Comparison of ENCODE assay signal across 1 cellular context in the genomic region with DNA sequence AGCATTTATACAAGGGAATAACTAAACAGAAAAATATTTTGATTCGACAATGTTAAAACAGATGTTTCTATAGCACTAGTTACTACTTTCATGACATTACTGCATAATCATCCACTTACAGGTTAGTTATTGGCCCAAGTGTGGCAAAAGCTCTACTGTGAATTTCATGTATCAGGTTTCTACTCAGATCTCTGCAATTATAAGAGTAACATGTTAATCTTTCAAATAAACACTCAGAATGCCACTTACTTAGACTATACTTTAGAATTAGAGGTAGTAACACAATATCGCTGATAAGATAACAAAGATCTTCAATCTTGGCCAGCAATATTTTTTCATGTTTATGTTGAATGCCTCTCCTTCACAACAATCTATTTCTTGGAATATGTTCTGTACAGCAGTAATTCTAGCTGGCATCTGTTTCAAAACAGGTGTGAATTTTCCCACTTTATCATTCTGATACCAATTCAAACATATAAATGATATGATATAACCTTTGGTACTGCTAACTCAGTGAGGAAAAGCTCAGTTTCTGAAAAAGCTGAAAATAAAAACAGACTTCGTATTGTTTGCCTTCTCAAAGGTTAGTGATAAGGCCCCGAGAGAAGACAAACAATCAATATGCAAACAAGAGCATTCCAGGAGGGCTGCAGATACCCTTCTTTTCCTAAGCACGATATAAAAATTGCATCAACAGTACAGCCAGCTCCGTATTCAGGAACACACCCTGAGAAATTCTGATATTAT.
TF ChIP-seq lines count a peak whose summit lies in the region.

No MANE protein-coding gene starts in this region.

TF ChIP-seq in HepG2, 621 proteins besides CTCF, POLR2A, EP300 and RAD21 (continues in another document):
- TF ChIP-seq, protein P1, sequence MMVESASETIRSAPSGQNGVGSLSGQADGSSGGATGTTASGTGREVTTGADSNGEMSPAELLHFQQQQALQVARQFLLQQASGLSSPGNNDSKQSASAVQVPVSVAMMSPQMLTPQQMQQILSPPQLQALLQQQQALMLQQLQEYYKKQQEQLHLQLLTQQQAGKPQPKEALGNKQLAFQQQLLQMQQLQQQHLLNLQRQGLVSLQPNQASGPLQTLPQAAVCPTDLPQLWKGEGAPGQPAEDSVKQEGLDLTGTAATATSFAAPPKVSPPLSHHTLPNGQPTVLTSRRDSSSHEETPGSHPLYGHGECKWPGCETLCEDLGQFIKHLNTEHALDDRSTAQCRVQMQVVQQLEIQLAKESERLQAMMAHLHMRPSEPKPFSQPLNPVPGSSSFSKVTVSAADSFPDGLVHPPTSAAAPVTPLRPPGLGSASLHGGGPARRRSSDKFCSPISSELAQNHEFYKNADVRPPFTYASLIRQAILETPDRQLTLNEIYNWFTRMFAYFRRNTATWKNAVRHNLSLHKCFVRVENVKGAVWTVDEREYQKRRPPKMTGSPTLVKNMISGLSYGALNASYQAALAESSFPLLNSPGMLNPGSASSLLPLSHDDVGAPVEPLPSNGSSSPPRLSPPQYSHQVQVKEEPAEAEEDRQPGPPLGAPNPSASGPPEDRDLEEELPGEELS (CRISPR knock-in tag; IDR thresholded peaks at IDR 0.05) = peak; percentile 97
- TF ChIP-seq, protein P2, sequence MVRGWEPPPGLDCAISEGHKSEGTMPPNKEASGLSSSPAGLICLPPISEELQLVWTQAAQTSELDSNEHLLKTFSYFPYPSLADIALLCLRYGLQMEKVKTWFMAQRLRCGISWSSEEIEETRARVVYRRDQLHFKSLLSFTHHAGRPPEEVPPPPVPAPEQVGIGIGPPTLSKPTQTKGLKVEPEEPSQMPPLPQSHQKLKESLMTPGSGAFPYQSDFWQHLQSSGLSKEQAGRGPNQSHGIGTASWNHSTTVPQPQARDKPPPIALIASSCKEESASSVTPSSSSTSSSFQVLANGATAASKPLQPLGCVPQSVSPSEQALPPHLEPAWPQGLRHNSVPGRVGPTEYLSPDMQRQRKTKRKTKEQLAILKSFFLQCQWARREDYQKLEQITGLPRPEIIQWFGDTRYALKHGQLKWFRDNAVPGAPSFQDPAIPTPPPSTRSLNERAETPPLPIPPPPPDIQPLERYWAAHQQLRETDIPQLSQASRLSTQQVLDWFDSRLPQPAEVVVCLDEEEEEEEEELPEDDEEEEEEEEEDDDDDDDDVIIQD (CRISPR knock-in tag; IDR thresholded peaks at IDR 0.05; ENCODE audit: low read depth) = no peak
- TF ChIP-seq RXRB (CRISPR knock-in tag; IDR thresholded peaks at IDR 0.05; ENCODE audit: borderline replicate concordance) = peak; percentile 83
- TF ChIP-seq, protein P3, sequence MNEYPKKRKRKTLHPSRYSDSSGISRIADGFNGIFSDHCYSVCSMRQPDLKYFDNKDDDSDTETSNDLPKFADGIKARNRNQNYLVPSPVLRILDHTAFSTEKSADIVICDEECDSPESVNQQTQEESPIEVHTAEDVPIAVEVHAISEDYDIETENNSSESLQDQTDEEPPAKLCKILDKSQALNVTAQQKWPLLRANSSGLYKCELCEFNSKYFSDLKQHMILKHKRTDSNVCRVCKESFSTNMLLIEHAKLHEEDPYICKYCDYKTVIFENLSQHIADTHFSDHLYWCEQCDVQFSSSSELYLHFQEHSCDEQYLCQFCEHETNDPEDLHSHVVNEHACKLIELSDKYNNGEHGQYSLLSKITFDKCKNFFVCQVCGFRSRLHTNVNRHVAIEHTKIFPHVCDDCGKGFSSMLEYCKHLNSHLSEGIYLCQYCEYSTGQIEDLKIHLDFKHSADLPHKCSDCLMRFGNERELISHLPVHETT (CRISPR knock-in tag; conservative IDR thresholded peaks at IDR 0.05) = no peak
- no peak for TF ChIP-seq ZFY (CRISPR knock-in tag; IDR thresholded peaks at IDR 0.05)
- TF ChIP-seq SIX1 (CRISPR knock-in tag; IDR thresholded peaks at IDR 0.05; ENCODE audit: borderline replicate concordance) = peak; percentile 60; the same call in 1 of the 2 replicates
- no peak for TF ChIP-seq RORA (CRISPR knock-in tag; IDR thresholded peaks at IDR 0.05)
- TF ChIP-seq KAT2B (IDR thresholded peaks at IDR 0.05; ENCODE audit: borderline replicate concordance, low read depth, low read length) = peak; percentile 36; the same call in 1 of the 2 replicates
- TF ChIP-seq, protein P4, sequence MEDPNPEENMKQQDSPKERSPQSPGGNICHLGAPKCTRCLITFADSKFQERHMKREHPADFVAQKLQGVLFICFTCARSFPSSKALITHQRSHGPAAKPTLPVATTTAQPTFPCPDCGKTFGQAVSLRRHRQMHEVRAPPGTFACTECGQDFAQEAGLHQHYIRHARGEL (CRISPR knock-in tag; IDR thresholded peaks at IDR 0.05) = no peak
- no peak for TF ChIP-seq ZNF773 (CRISPR knock-in tag; IDR thresholded peaks at IDR 0.05; ENCODE audit: borderline replicate concordance)
- TF ChIP-seq, protein P5, sequence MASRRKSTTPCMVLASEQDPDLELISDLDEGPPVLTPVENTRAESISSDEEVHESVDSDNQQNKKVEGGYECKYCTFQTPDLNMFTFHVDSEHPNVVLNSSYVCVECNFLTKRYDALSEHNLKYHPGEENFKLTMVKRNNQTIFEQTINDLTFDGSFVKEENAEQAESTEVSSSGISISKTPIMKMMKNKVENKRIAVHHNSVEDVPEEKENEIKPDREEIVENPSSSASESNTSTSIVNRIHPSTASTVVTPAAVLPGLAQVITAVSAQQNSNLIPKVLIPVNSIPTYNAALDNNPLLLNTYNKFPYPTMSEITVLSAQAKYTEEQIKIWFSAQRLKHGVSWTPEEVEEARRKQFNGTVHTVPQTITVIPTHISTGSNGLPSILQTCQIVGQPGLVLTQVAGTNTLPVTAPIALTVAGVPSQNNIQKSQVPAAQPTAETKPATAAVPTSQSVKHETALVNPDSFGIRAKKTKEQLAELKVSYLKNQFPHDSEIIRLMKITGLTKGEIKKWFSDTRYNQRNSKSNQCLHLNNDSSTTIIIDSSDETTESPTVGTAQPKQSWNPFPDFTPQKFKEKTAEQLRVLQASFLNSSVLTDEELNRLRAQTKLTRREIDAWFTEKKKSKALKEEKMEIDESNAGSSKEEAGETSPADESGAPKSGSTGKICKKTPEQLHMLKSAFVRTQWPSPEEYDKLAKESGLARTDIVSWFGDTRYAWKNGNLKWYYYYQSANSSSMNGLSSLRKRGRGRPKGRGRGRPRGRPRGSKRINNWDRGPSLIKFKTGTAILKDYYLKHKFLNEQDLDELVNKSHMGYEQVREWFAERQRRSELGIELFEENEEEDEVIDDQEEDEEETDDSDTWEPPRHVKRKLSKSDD (CRISPR knock-in tag; IDR thresholded peaks at IDR 0.05; ENCODE audit: low read depth) = no peak
- peak; percentile 53; the same call in 1 of the 2 replicates for TF ChIP-seq HDAC1 (CRISPR knock-in tag; IDR thresholded peaks at IDR 0.05)
- TF ChIP-seq ZNF3 (CRISPR knock-in tag; IDR thresholded peaks at IDR 0.05) = no peak
- TF ChIP-seq GATA4 (IDR thresholded peaks at IDR 0.05; ENCODE audit: borderline replicate concordance, low read depth) = peak; percentile 91; the same call in 1 of the 2 replicates
- TF ChIP-seq ZMYM2 (CRISPR knock-in tag; IDR thresholded peaks at IDR 0.05) = no peak
- no peak for TF ChIP-seq ZNF563 (CRISPR knock-in tag; IDR thresholded peaks at IDR 0.05)
- TF ChIP-seq, protein P6, sequence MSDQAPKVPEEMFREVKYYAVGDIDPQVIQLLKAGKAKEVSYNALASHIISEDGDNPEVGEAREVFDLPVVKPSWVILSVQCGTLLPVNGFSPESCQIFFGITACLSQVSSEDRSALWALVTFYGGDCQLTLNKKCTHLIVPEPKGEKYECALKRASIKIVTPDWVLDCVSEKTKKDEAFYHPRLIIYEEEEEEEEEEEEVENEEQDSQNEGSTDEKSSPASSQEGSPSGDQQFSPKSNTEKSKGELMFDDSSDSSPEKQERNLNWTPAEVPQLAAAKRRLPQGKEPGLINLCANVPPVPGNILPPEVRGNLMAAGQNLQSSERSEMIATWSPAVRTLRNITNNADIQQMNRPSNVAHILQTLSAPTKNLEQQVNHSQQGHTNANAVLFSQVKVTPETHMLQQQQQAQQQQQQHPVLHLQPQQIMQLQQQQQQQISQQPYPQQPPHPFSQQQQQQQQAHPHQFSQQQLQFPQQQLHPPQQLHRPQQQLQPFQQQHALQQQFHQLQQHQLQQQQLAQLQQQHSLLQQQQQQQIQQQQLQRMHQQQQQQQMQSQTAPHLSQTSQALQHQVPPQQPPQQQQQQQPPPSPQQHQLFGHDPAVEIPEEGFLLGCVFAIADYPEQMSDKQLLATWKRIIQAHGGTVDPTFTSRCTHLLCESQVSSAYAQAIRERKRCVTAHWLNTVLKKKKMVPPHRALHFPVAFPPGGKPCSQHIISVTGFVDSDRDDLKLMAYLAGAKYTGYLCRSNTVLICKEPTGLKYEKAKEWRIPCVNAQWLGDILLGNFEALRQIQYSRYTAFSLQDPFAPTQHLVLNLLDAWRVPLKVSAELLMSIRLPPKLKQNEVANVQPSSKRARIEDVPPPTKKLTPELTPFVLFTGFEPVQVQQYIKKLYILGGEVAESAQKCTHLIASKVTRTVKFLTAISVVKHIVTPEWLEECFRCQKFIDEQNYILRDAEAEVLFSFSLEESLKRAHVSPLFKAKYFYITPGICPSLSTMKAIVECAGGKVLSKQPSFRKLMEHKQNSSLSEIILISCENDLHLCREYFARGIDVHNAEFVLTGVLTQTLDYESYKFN (CRISPR knock-in tag; conservative IDR thresholded peaks at IDR 0.05) = peak; percentile 96
- 0 out of 2 replicates have a peak, but pooled peaks have one; percentile 49 for TF ChIP-seq KAT8 (CRISPR knock-in tag; IDR thresholded peaks at IDR 0.05)
- no peak for TF ChIP-seq NCOA5 (CRISPR knock-in tag; IDR thresholded peaks at IDR 0.05)
- no peak for TF ChIP-seq ZNF546 (CRISPR knock-in tag; conservative IDR thresholded peaks at IDR 0.05)
- peak; percentile 85 for TF ChIP-seq NFKBIZ (CRISPR knock-in tag; IDR thresholded peaks at IDR 0.05)
- TF ChIP-seq CEBPB (IDR thresholded peaks at IDR 0.05; ENCODE audit: borderline replicate concordance, low read depth, low read length) = peak; percentile 19; the same call in 1 of the 2 replicates
- TF ChIP-seq FOSL1 (CRISPR knock-in tag; IDR thresholded peaks at IDR 0.05; ENCODE audit: borderline replicate concordance) = no peak
- TF ChIP-seq MIXL1 (CRISPR knock-in tag; IDR thresholded peaks at IDR 0.05) = peak; percentile 67; the same call in 1 of the 2 replicates
- TF ChIP-seq TCF7 (IDR thresholded peaks at IDR 0.05; ENCODE audit: low read depth) = peak; percentile 57; the same call in 1 of the 2 replicates
- no peak for TF ChIP-seq ZNF543 (CRISPR knock-in tag; IDR thresholded peaks at IDR 0.05)
- TF ChIP-seq, protein P7, sequence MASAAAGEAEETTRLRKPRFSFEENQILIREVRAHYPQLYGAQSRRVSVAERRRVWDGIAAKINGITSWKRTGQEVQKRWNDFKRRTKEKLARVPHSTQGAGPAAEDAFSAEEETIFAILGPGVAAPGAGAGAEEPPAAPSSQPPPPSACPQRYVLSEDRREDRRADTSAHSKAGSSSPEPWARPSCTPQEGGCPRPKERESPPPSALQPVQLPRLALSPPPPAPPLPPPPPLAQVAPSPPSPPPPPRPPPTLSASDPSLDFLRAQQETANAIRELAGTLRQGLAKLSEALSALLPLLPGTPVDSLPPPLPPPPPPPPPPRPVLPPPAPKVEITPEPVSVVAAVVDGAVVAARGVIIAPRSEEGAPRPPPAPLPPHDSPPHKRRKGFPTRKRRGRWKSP (CRISPR knock-in tag; IDR thresholded peaks at IDR 0.05) = no peak
- no peak for TF ChIP-seq ARNTL (CRISPR knock-in tag; IDR thresholded peaks at IDR 0.05)
- no peak for TF ChIP-seq KMT2A (CRISPR knock-in tag; IDR thresholded peaks at IDR 0.05)
- no peak for TF ChIP-seq ZZZ3 (CRISPR knock-in tag; IDR thresholded peaks at IDR 0.05; ENCODE audit: borderline replicate concordance)
- no peak for TF ChIP-seq ZNF567 (CRISPR knock-in tag; IDR thresholded peaks at IDR 0.05; ENCODE audit: borderline replicate concordance)
- no peak for TF ChIP-seq ZNF766 (CRISPR knock-in tag; IDR thresholded peaks at IDR 0.05; ENCODE audit: borderline replicate concordance)
- TF ChIP-seq ZNF572 (CRISPR knock-in tag; IDR thresholded peaks at IDR 0.05) = no peak
- TF ChIP-seq, protein P8, sequence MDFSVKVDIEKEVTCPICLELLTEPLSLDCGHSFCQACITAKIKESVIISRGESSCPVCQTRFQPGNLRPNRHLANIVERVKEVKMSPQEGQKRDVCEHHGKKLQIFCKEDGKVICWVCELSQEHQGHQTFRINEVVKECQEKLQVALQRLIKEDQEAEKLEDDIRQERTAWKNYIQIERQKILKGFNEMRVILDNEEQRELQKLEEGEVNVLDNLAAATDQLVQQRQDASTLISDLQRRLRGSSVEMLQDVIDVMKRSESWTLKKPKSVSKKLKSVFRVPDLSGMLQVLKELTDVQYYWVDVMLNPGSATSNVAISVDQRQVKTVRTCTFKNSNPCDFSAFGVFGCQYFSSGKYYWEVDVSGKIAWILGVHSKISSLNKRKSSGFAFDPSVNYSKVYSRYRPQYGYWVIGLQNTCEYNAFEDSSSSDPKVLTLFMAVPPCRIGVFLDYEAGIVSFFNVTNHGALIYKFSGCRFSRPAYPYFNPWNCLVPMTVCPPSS (IDR thresholded peaks at IDR 0.05) = no peak
- peak; percentile 31; the same call in 1 of the 2 replicates for TF ChIP-seq PHF21A (CRISPR knock-in tag; IDR thresholded peaks at IDR 0.05)
- TF ChIP-seq ESRRA (CRISPR knock-in tag; IDR thresholded peaks at IDR 0.05; ENCODE audit: low read depth) = no peak
- TF ChIP-seq ZFYVE20 (CRISPR knock-in tag; IDR thresholded peaks at IDR 0.05; ENCODE audit: borderline replicate concordance, low read depth) = no peak
- no peak for TF ChIP-seq SOX6 (IDR thresholded peaks at IDR 0.05)
- peak; percentile 90 for TF ChIP-seq SOX6 (CRISPR knock-in tag; IDR thresholded peaks at IDR 0.05)
- TF ChIP-seq, protein P9, sequence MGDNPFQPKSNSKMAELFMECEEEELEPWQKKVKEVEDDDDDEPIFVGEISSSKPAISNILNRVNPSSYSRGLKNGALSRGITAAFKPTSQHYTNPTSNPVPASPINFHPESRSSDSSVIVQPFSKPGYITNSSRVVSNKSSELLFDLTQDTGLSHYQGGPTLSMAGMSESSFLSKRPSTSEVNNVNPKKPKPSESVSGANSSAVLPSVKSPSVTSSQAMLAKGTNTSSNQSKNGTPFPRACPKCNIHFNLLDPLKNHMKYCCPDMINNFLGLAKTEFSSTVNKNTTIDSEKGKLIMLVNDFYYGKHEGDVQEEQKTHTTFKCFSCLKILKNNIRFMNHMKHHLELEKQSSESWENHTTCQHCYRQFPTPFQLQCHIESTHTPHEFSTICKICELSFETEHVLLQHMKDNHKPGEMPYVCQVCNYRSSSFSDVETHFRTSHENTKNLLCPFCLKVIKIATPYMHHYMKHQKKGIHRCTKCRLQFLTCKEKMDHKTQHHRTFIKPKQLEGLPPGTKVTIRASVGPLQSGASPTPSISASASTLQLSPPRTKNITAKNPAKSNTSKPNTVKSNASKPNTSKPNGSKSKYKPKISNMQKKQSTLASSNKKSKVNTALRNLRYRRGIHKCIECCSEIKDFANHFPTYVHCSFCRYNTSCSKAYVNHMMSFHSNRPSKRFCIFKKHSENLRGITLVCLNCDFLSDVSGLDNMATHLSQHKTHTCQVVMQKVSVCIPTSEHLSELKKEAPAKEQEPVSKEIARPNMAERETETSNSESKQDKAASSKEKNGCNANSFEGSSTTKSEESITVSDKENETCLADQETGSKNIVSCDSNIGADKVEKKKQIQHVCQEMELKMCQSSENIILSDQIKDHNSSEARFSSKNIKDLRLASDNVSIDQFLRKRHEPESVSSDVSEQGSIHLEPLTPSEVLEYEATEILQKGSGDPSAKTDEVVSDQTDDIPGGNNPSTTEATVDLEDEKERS (CRISPR knock-in tag; IDR thresholded peaks at IDR 0.05) = no peak
- peak; percentile 79 for TF ChIP-seq TBX2 (CRISPR knock-in tag; IDR thresholded peaks at IDR 0.05; ENCODE audit: borderline replicate concordance)
